Comparison of ENCODE assay signal across 10 cellular contexts in the genomic region with DNA sequence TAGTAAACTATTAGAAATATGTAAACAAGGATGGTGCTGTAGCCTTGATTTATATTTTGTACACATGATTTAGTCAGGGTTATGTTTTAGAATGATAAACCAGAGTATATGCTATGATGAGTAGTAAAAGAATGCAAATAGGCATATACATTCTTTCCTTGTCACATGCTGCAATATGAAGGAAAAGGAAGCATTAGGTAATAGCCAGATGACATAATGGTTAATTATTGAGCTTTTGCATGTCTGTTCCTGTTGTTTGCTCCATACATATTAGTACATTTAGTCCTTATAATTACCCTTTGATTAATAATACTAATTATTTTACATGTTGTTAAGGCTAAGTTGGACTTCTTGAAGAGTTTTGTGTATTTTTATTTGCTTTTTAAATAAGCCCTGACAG.
DNase-seq lines count a peak whose midpoint lies in the region; ATAC-seq and TF ChIP-seq lines count a peak whose summit lies in the region.
"Had no signal": no experiment of that assay in that cellular context is flagged by ENCODE, and none has a peak within 500 bp of the region (broad histone marks: within the 10 kb centered on the region; RNA-seq: fewer than 3 reads in every experiment).

No MANE protein-coding gene starts in this region.

- no peak overlapping the region for H3K4me3 ChIP-seq in PC-9
- peak overlapping the region; percentile 12 for H3K4me3 ChIP-seq in endocrine pancreas (ENCODE audit: control insufficient read depth, insufficient read depth, low read length)
- H3K4me3 ChIP-seq in psoas muscle: no peak overlapping the region
- H3K4me3 ChIP-seq in esophagus squamous epithelium: no peak overlapping the region

- no peaks in the 10 kb centered on the region for H3K36me3 ChIP-seq in PC-9 (ENCODE audit: low read depth)
- no peaks in the 10 kb centered on the region for H3K36me3 ChIP-seq in endocrine pancreas (ENCODE audit: control insufficient read depth, insufficient read depth, low read length)
- no peaks in the 10 kb centered on the region for H3K36me3 ChIP-seq in psoas muscle (ENCODE audit: insufficient read depth in 1 of 2, low read depth in 1 of 2)
- H3K36me3 ChIP-seq in esophagus squamous epithelium: no peaks in the 10 kb centered on the region

- no peaks in the 10 kb centered on the region for H4K20me1 ChIP-seq in PC-9 (ENCODE audit: insufficient read depth)

- TF ChIP-seq CTCF in PC-9 (conservative IDR thresholded peaks at IDR 0.05) (no peak), psoas muscle (IDR thresholded peaks at IDR 0.05) (no peak), esophagus squamous epithelium (IDR thresholded peaks at IDR 0.05) (no peak)

- no peak overlapping the region for H3K4me2 ChIP-seq in PC-9

- H3K9me3 ChIP-seq in PC-9 (ENCODE audit: insufficient read depth, low read depth): no peaks in the 10 kb centered on the region
- H3K9me3 ChIP-seq in endocrine pancreas (ENCODE audit: control insufficient read depth, low read length): no peaks in the 10 kb centered on the region
- no peaks in the 10 kb centered on the region for H3K9me3 ChIP-seq in psoas muscle
- no peaks in the 10 kb centered on the region for H3K9me3 ChIP-seq in esophagus squamous epithelium

- H3K9me2 ChIP-seq in PC-9 (ENCODE audit: insufficient read depth): no peaks in the 10 kb centered on the region

- no peaks in the 10 kb centered on the region; the same call in 1 of the 2 replicates for H3F3A ChIP-seq in PC-9 (ENCODE audit: insufficient read depth, low read depth)

- POLR2A ChIA-PET in PC-9 (lab: Charles Lee; ENCODE audit: unreplicated experiment): no interaction called here

- peak; percentile 65 for DNase-seq in GM04503 (ENCODE audit: low read depth)
- peak in 1 of 2 experiments; percentile 55 for DNase-seq in PC-9
- no peak for DNase-seq in psoas muscle
- DNase-seq in NCI-H510A treated with DMSO at 0.1 percent for 48 hours (lab: John Stamatoyannopoulos, UW): no peak
- no peak for DNase-seq in esophagus squamous epithelium (lab: John Stamatoyannopoulos, UW)
- DNase-seq in putamen (ENCODE audit: low spot score): no peak
- DNase-seq: activated T-cell treated with anti-CD3 and anti-CD28 coated beads, Interleukin-2, amount 50 U/mL, for 4 hours; nephron progenitor cell had no signal

- H2AFZ ChIP-seq in PC-9: no peak overlapping the region

- H3K4me1 ChIP-seq in PC-9 (replicated peaks; ENCODE audit: insufficient read depth) (0 out of 2 replicates have a peak, but pooled peaks cover 3% of the 10 kb centered on the region), endocrine pancreas (ENCODE audit: control insufficient read depth, insufficient read depth, low read length) (peaks cover 34% of the 10 kb centered on the region), psoas muscle (peaks cover 25% of the 10 kb centered on the region), esophagus squamous epithelium (peaks cover 0 to 14% (median 7%) of the 10 kb centered on the region in 3 donors)

- no peak overlapping the region for H3K9ac ChIP-seq in endocrine pancreas (ENCODE audit: control insufficient read depth, insufficient read depth, low read length)

- CTCF ChIA-PET in PC-9 (lab: Charles Lee): interaction anchor here (0.7 kb wide), 1 partner anchor 185 kb away, joined by 3 read pairs; no protein-coding TSS in a partner anchor

- BruUV-seq in PC-9 (replicated peaks; lab: Mats Ljungman, UMichigan): no TSS peak

- H3K79me2 ChIP-seq in PC-9 (ENCODE audit: low read depth): no peaks in the 10 kb centered on the region

- no peaks in the 10 kb centered on the region for H3K27me3 ChIP-seq in PC-9 (ENCODE audit: insufficient read depth, low read depth)
- no peaks in the 10 kb centered on the region for H3K27me3 ChIP-seq in endocrine pancreas (ENCODE audit: control insufficient read depth, insufficient read depth, low read length)
- no peaks in the 10 kb centered on the region for H3K27me3 ChIP-seq in psoas muscle (ENCODE audit: insufficient read depth in 3 of 3, low read length in 2 of 3)
- H3K27me3 ChIP-seq in esophagus squamous epithelium: no peaks in the 10 kb centered on the region

- TF ChIP-seq POLR2A in esophagus squamous epithelium (IDR thresholded peaks at IDR 0.05): no peak

- H3K27ac ChIP-seq in PC-9 (0 out of 2 replicates have a peak overlapping the region, but pooled peaks have one; percentile 1), psoas muscle (peak overlapping the region; percentile 33), esophagus squamous epithelium (no peak overlapping the region)

- ATAC-seq in psoas muscle (no peak), HG02973 (IDR thresholded peaks at IDR 0.05; ENCODE audit: unreplicated experiment) (no peak)
- ATAC-seq: activated T-cell treated with anti-CD3 and anti-CD28 coated beads, Interleukin-2, amount 50 U/mL, for 4 hours had no signal

- intact Hi-C loops in PC-9 (cut with micrococcal nuclease; ENCODE audit: unreplicated experiment): no loop called here
- intact Hi-C loops in psoas muscle (cut with DNase I): no loop called here
- intact Hi-C loops in esophagus squamous epithelium (cut with DNase I): no loop called here

Comparison
In these comparisons a context has a peak if more than half of its experiments do, and no peak if none do; other contexts are left out.
1. H3K27ac ChIP-seq: peak in PC-9 (single experiment) and psoas muscle (single experiment); none in esophagus squamous epithelium (0 of 4).